Comparison of ENCODE assay signal across 8 cellular contexts in genomic region chr17:28951428-28951990, GRCh38. TPM values are rescaled to one million over a fixed set of nuclear protein-coding genes. Genes with fewer than 3 reads are reported as not detected.
DNase-seq lines count a peak whose midpoint lies in the region; ATAC-seq lines count a peak whose summit lies in the region.

PHF12 (minus strand) TSS chr17:28951518; CDS start chr17:28950960, 558 bp downstream.

- peak within 1 kb of the TSS; percentile 87 for H3K9ac ChIP-seq in GM23248

- H3K4me3 Mint-ChIP-seq in activated T-helper 1 cell treated with anti-CD3 and anti-CD28 coated beads, Interleukin-12 subunit alpha, Interleukin-12 subunit beta, Interleukin-2, Interleukin-4 antibody, amounts not matched to agents 30 ng/mL and 10 ng/mL and 1 ng/mL, durations not matched to agents 14 hours and 24 hours and 36 hours, result peak within 1 kb of the TSS; percentile 97
- H3K4me3 Mint-ChIP-seq in naive B cell, result peak within 1 kb of the TSS in 7 of 8 donors; percentile 95 to 99 (median 97)
- no peak within 1 kb of the TSS for H3K4me3 Mint-ChIP-seq in stimulated activated memory B cell treated with anti-CD40 and anti-IgM and Interleukin-4, amounts not matched to agents 10 μg/mL and 1 μg/mL and 100 μg/mL, for 72 hours

- no peaks in the 10 kb centered on the region for H3K27me3 ChIP-seq in GM23248 (replicated peaks; ENCODE audit: insufficient read depth)

- peak; percentile 61 to 62 for ATAC-seq in naive B cell (ENCODE audit: low read depth in 2 of 2)
- peak; percentile 77 for ATAC-seq in stimulated activated memory B cell treated with anti-CD40 and anti-IgM and Interleukin-4, amounts not matched to agents 10 μg/mL and 1 μg/mL and 100 μg/mL, for 72 hours

- peaks cover 22% of the 10 kb centered on the region for H3K4me1 ChIP-seq in GM23248 (ENCODE audit: insufficient read depth)

- peak within 1 kb of the TSS; percentile 87 for H3K4me3 ChIP-seq in GM23248

- no peaks in the 10 kb centered on the region for H3K9me3 Mint-ChIP-seq in activated T-helper 1 cell treated with anti-CD3 and anti-CD28 coated beads, Interleukin-12 subunit alpha, Interleukin-12 subunit beta, Interleukin-2, Interleukin-4 antibody, amounts not matched to agents 30 ng/mL and 10 ng/mL and 1 ng/mL, durations not matched to agents 14 hours and 24 hours and 36 hours
- H3K9me3 Mint-ChIP-seq in naive B cell, result no peaks in the 10 kb centered on the region
- H3K9me3 Mint-ChIP-seq in stimulated activated memory B cell treated with anti-CD40 and anti-IgM and Interleukin-4, amounts not matched to agents 10 μg/mL and 1 μg/mL and 100 μg/mL, for 72 hours, result no peaks in the 10 kb centered on the region

- H3K27ac ChIP-seq in GM23248, result peak within 1 kb of the TSS; percentile 94

- in situ Hi-C loops in GM23248 (cut with MboI), result no loop called here

- no peaks in the 10 kb centered on the region for H3K9me2 ChIP-seq in GM23248 (ENCODE audit: insufficient read depth)

- peak within 1 kb of the TSS; percentile 92 for H3K27ac Mint-ChIP-seq in activated T-helper 1 cell treated with anti-CD3 and anti-CD28 coated beads, Interleukin-12 subunit alpha, Interleukin-12 subunit beta, Interleukin-2, Interleukin-4 antibody, amounts not matched to agents 30 ng/mL and 10 ng/mL and 1 ng/mL, durations not matched to agents 14 hours and 24 hours and 36 hours
- peak within 1 kb of the TSS; percentile 53 to 95 (median 86) for H3K27ac Mint-ChIP-seq in naive B cell
- no peak within 1 kb of the TSS for H3K27ac Mint-ChIP-seq in stimulated activated memory B cell treated with anti-CD40 and anti-IgM and Interleukin-4, amounts not matched to agents 10 μg/mL and 1 μg/mL and 100 μg/mL, for 72 hours

- intact Hi-C loops in activated T-helper 1 cell treated with anti-CD3 and anti-CD28 coated beads, Interleukin-12 subunit alpha, Interleukin-12 subunit beta, Interleukin-2, Interleukin-4 antibody, amounts not matched to agents 30 ng/mL and 10 ng/mL and 1 ng/mL, durations not matched to agents 14 hours and 24 hours and 36 hours (cut with micrococcal nuclease), result loop anchor here (2.0 to 10.0 kb wide), 7 partner anchors 109 to 634 kb away; partner anchors contain the start of genes ABHD15, ALDOC, FAM222B and PIGS

- peaks cover 10% of the 10 kb centered on the region for H3K36me3 Mint-ChIP-seq in activated T-helper 1 cell treated with anti-CD3 and anti-CD28 coated beads, Interleukin-12 subunit alpha, Interleukin-12 subunit beta, Interleukin-2, Interleukin-4 antibody, amounts not matched to agents 30 ng/mL and 10 ng/mL and 1 ng/mL, durations not matched to agents 14 hours and 24 hours and 36 hours (ENCODE audit: low read depth)
- no peaks in the 10 kb centered on the region for H3K36me3 Mint-ChIP-seq in naive B cell
- peaks cover 13% of the 10 kb centered on the region for H3K36me3 Mint-ChIP-seq in stimulated activated memory B cell treated with anti-CD40 and anti-IgM and Interleukin-4, amounts not matched to agents 10 μg/mL and 1 μg/mL and 100 μg/mL, for 72 hours

- no peaks in the 10 kb centered on the region for H4K20me1 ChIP-seq in GM23248 (ENCODE audit: insufficient read depth)

- DNase-seq in DMS79 treated with DMSO at 0.1 percent for 48 hours (lab: John Stamatoyannopoulos, UW), result peak; percentile 100
- DNase-seq in GM23248, result peak; percentile 100
- peak; percentile 99 for DNase-seq in Kasumi-1 (lab: John Stamatoyannopoulos, UW)
- peak; percentile 99 for DNase-seq in RPMI7951 (ENCODE audit: low read depth)
- DNase-seq in activated T-helper 1 cell treated with anti-CD3 and anti-CD28 coated beads, Interleukin-12 subunit alpha, Interleukin-12 subunit beta, Interleukin-2, Interleukin-4 antibody, amounts not matched to agents 30 ng/mL and 10 ng/mL and 1 ng/mL, durations not matched to agents 14 hours and 24 hours and 36 hours (ENCODE audit: low spot score), result peak; percentile 100
- DNase-seq in fibroblast of gingiva (ENCODE audit: low read depth), result peak; percentile 100
- DNase-seq in naive B cell, result peak; percentile 100

- H3K27me3 Mint-ChIP-seq in activated T-helper 1 cell treated with anti-CD3 and anti-CD28 coated beads, Interleukin-12 subunit alpha, Interleukin-12 subunit beta, Interleukin-2, Interleukin-4 antibody, amounts not matched to agents 30 ng/mL and 10 ng/mL and 1 ng/mL, durations not matched to agents 14 hours and 24 hours and 36 hours (ENCODE audit: insufficient read depth), result no peaks in the 10 kb centered on the region
- no peaks in the 10 kb centered on the region for H3K27me3 Mint-ChIP-seq in naive B cell
- no peaks in the 10 kb centered on the region for H3K27me3 Mint-ChIP-seq in stimulated activated memory B cell treated with anti-CD40 and anti-IgM and Interleukin-4, amounts not matched to agents 10 μg/mL and 1 μg/mL and 100 μg/mL, for 72 hours

- H3K9me3 ChIP-seq in GM23248 (ENCODE audit: low read depth), result no peaks in the 10 kb centered on the region

- WGBS in GM23248 (ENCODE audit: low coverage in 1 of 2, low lambda C conversion rate in 2 of 2, missing lambda C conversion rate in 2 of 2), 2 experiments, result 1% methylated on average over 41 to 48 of the region's 51 CpGs

- peak within 1 kb of the TSS; percentile 83 for H2AFZ ChIP-seq in GM23248

- peaks cover 47% of the 10 kb centered on the region for H3K79me2 ChIP-seq in GM23248 (ENCODE audit: insufficient read depth)

- peaks cover 18% of the 10 kb centered on the region for H3K4me1 Mint-ChIP-seq in activated T-helper 1 cell treated with anti-CD3 and anti-CD28 coated beads, Interleukin-12 subunit alpha, Interleukin-12 subunit beta, Interleukin-2, Interleukin-4 antibody, amounts not matched to agents 30 ng/mL and 10 ng/mL and 1 ng/mL, durations not matched to agents 14 hours and 24 hours and 36 hours (ENCODE audit: low read depth)
- peaks cover 5 to 27% (median 18%) of the 10 kb centered on the region in 3 donors for H3K4me1 Mint-ChIP-seq in naive B cell
- peaks cover 18% of the 10 kb centered on the region for H3K4me1 Mint-ChIP-seq in stimulated activated memory B cell treated with anti-CD40 and anti-IgM and Interleukin-4, amounts not matched to agents 10 μg/mL and 1 μg/mL and 100 μg/mL, for 72 hours

- peaks cover 30% of the 10 kb centered on the region for H3F3A ChIP-seq in GM23248 (ENCODE audit: insufficient read depth)

- H3K36me3 ChIP-seq in GM23248 (ENCODE audit: low read depth), result peaks cover 4% of the 10 kb centered on the region; the same call in 1 of the 2 replicates

- peak within 1 kb of the TSS; percentile 87 for H3K4me2 ChIP-seq in GM23248 (ENCODE audit: unreplicated experiment)

RNA-seq across cellular contexts. Expression of gene PHF12, which starts in this region (rescaled TPM):
- 27.7 and 46.9 TPM in 2 replicates for total RNA-seq in GM23248 (2014; rRNA removed; shearing (Covaris generic))
- polyA plus RNA-seq in GM23248 (2016; fragmentation: Nextera tagmentation; extraction: Ambion mirVana) (5.9 and 6.1 TPM in 2 replicates), naive B cell (ENCODE audit: low read depth in 6 of 6) (10 to 100 TPM in 1 of 6 donors, 1 to 10 TPM in 4, under 1 TPM in 1; 0.71 to 11.8 (median 5.5) TPM)
- total RNA-seq in RPMI7951 (2014; rRNA removed; shearing (Covaris generic)), result 9.2 and 18.0 TPM in 2 replicates
- total RNA-seq in activated T-helper 1 cell treated with anti-CD3 and anti-CD28 coated beads, Interleukin-12 subunit alpha, Interleukin-12 subunit beta, Interleukin-2, Interleukin-4 antibody, amounts not matched to agents 30 ng/mL and 10 ng/mL and 1 ng/mL, durations not matched to agents 14 hours and 24 hours and 36 hours, result 58.4 and 64.9 TPM in 2 replicates

Comparison
In these comparisons a context has a peak if more than half of its experiments do, and no peak if none do; other contexts are left out.
1. Peak in every context shown above with its lines: DNase-seq, ATAC-seq, H3K4me3 ChIP-seq and H3K27ac ChIP-seq.